5 cellular contexts compared by ENCODE assay signal in the genomic region with DNA sequence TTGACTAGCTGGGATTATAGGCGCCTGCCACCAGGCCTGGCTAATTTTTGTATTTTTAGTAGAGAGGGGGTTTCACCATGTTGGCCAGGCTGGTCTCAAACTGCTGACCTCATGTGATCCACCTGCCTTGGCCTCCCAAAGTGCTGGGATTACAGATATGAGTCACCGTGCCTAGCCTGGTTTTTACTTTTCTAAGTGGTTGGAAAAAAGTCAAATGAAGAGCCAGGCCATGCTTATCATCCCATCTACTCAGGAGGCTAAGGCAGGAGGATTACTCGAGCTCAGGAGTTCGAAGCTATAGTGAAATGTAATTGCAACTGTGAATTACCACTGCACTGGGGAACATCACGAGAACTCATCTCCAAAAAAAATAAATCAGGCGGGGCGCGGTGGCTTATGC. TPM values are rescaled to one million over a fixed set of nuclear protein-coding genes. Genes with fewer than 3 reads are reported as not detected.
"Had no signal": no experiment of that assay in that cellular context is flagged by ENCODE, and none has a peak within 500 bp of the region (broad histone marks: within the 10 kb centered on the region; RNA-seq: fewer than 3 reads in every experiment).

No MANE protein-coding gene starts in this region.

RNA-seq across cellular contexts. Expression of gene NXNL1, which starts 57.9 kb away (rescaled TPM):
- total RNA-seq: HepG2, HT-29, HT1080, IMR-90 had no signal
- polyA plus RNA-seq: HepG2, IgD-negative memory B cell, IMR-90 had no signal
